7 cellular contexts compared by ENCODE assay signal in the genomic region with DNA sequence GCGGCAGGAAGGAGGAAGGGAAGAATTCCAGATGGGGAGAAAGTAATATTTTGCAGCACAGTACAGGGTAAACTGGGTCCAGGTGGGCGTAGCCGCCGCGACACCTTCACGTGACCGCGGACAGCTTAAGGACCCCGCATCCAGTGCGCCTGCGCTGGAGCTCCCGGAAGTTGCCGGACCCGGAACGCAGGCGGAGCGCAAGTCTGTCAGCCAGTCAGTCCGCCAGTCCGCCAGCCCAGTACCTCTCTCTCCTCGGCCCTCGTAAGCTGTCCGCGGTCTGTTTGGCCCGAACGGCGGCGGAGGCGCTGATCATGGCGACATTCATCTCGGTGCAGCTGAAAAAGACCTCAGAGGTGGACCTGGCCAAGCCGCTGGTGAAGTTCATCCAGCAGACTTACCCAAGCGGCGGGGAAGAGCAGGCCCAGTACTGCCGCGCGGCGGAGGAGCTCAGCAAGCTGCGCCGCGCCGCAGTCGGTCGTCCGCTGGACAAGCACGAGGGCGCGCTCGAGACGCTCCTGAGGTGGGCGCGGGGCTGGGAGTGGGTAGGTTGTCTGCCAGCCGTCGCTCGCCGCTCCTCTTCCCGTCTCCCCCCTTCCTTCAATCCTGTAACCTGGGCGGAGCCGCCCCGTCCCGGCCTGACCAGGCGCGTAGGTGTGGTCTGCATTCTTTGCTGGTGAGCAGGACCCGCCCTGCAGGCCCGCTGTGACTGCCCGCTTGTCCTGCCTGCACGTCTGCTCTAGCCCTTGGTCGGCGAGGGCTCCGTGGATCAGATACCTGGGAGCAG. TPM values are rescaled to one million over a fixed set of nuclear protein-coding genes. Genes with fewer than 3 reads are reported as not detected.
DNase-seq lines count a peak whose midpoint lies in the region; ATAC-seq and TF ChIP-seq lines count a peak whose summit lies in the region.

A gene with protein sequence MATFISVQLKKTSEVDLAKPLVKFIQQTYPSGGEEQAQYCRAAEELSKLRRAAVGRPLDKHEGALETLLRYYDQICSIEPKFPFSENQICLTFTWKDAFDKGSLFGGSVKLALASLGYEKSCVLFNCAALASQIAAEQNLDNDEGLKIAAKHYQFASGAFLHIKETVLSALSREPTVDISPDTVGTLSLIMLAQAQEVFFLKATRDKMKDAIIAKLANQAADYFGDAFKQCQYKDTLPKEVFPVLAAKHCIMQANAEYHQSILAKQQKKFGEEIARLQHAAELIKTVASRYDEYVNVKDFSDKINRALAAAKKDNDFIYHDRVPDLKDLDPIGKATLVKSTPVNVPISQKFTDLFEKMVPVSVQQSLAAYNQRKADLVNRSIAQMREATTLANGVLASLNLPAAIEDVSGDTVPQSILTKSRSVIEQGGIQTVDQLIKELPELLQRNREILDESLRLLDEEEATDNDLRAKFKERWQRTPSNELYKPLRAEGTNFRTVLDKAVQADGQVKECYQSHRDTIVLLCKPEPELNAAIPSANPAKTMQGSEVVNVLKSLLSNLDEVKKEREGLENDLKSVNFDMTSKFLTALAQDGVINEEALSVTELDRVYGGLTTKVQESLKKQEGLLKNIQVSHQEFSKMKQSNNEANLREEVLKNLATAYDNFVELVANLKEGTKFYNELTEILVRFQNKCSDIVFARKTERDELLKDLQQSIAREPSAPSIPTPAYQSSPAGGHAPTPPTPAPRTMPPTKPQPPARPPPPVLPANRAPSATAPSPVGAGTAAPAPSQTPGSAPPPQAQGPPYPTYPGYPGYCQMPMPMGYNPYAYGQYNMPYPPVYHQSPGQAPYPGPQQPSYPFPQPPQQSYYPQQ (plus strand): TSS at position 213 of the 784 bp plus-strand sequence. CDS start 99 bp downstream, at position 312.

- peaks cover 26% of the 10 kb centered on the region for H4K20me1 ChIP-seq in hepatocyte (ENCODE audit: insufficient read depth, poor library complexity, severe bottlenecking)

- H3K79me2 ChIP-seq in hepatocyte = peaks cover 52% of the 10 kb centered on the region

- in situ Hi-C loops in astrocyte of the cerebellum (cut with HindIII; ENCODE audit: low sequenced_read_pairs) = no loop called here

- H2AFZ ChIP-seq in hepatocyte = peak within 1 kb of the TSS; percentile 93

- under 1% methylated on average over 65 of the region's 69 CpGs for WGBS in hepatocyte (ENCODE audit: low lambda C conversion rate, missing lambda C conversion rate)

- H3K4me3 ChIP-seq in astrocyte of the cerebellum (ENCODE audit: low read depth, low read length) = peak within 1 kb of the TSS; percentile 61
- peak within 1 kb of the TSS; percentile 97 for H3K4me3 ChIP-seq in hepatocyte

- DNase-seq in NCI-H2029 (lab: John Stamatoyannopoulos, UW) (peak; percentile 89), T-helper 22 cell (ENCODE audit: low read depth) (peak; percentile 75), astrocyte of the cerebellum (ENCODE audit: low read depth) (peak; percentile 80), hepatocyte (ENCODE audit: low spot score) (peak; percentile 95), retina (peak; percentile 97)

- no peaks in the 10 kb centered on the region for H3K9me2 ChIP-seq in hepatocyte (replicated peaks; ENCODE audit: insufficient read depth)

- H3K4me2 ChIP-seq in hepatocyte = peak within 1 kb of the TSS; percentile 90

- H3K36me3 ChIP-seq in hepatocyte (replicated peaks; ENCODE audit: insufficient read depth, low read depth) = no peaks in the 10 kb centered on the region

- no peaks in the 10 kb centered on the region for H3K9me3 ChIP-seq in hepatocyte (ENCODE audit: low read depth)

- H3K27ac ChIP-seq in hepatocyte = peak within 1 kb of the TSS; percentile 100

- H3K4me1 ChIP-seq in hepatocyte (ENCODE audit: insufficient read depth) = peaks cover 15% of the 10 kb centered on the region

- TF ChIP-seq CTCF in astrocyte of the cerebellum (IDR thresholded peaks at IDR 0.05; ENCODE audit: low read depth, low read length, missing control alignments) = peak; percentile 24
- no peak for TF ChIP-seq CTCF in hepatocyte (IDR thresholded peaks at IDR 0.05; ENCODE audit: poor library complexity)

- H3K27me3 ChIP-seq in hepatocyte = no peaks in the 10 kb centered on the region

- ATAC-seq in GM18502 (IDR thresholded peaks at IDR 0.05; ENCODE audit: poor library complexity, unreplicated experiment) = peak; percentile 92
- peak; percentile 87 for ATAC-seq in HG02938 (IDR thresholded peaks at IDR 0.05; ENCODE audit: unreplicated experiment)

RNA-seq across cellular contexts. Expression of the gene that starts here (rescaled TPM):
- 106 and 121 TPM in 2 replicates for total RNA-seq in hepatocyte
- polyA plus RNA-seq in hepatocyte = 83.6 and 88.2 TPM in 2 replicates

Comparison
In these comparisons a context has a peak if more than half of its experiments do, and no peak if none do; other contexts are left out.
1. Peak in every context shown above with its lines: DNase-seq, ATAC-seq, H3K4me3 ChIP-seq and H3K27ac ChIP-seq.